8 cellular contexts compared by ENCODE assay signal in genomic region chr17:40065041-40065770, GRCh38. TPM values are rescaled to one million over a fixed set of nuclear protein-coding genes. Genes with fewer than 3 reads are reported as not detected.
DNase-seq lines count a peak whose midpoint lies in the region; ATAC-seq and TF ChIP-seq lines count a peak whose summit lies in the region.

No MANE protein-coding gene starts in this region.

- TF ChIP-seq CTCF in heart right ventricle (IDR thresholded peaks at IDR 0.05) (no peak), choroid plexus epithelial cell (conservative IDR thresholded peaks at IDR 0.05; ENCODE audit: low read depth, low read length) (no peak), uterus (IDR thresholded peaks at IDR 0.05) (no peak)

- peak overlapping the region; percentile 80 for H3K9ac ChIP-seq in muscle layer of colon (ENCODE audit: low read length)

- H3K4me3 ChIP-seq in heart right ventricle, result peak overlapping the region in 9 of 10 donors; percentile 85 to 100 (median 99)
- peak overlapping the region; percentile 34 for H3K4me3 ChIP-seq in choroid plexus epithelial cell (ENCODE audit: low read depth, low read length)
- peak overlapping the region; percentile 44 to 99 for H3K4me3 ChIP-seq in muscle layer of colon (ENCODE audit: low read depth in 1 of 2, low read length in 2 of 2)
- H3K4me3 ChIP-seq in uterus, result peak overlapping the region; percentile 99 to 100

- H3K9me3 ChIP-seq in heart right ventricle (no peaks in the 10 kb centered on the region), muscle layer of colon (ENCODE audit: low read length) (no peaks in the 10 kb centered on the region), uterus (no peaks in the 10 kb centered on the region)

- no peak for TF ChIP-seq POLR2A in uterus (IDR thresholded peaks at IDR 0.05)

- no peak for DNase-seq in heart right ventricle
- DNase-seq in cardiac septum (ENCODE audit: low spot score), result no peak
- peak; percentile 54 for DNase-seq in choroid plexus epithelial cell (ENCODE audit: low read depth)
- no peak for DNase-seq in uterus
- DNase-seq in NCI-H524 treated with DMSO at 0.1 percent for 48 hours (lab: John Stamatoyannopoulos, UW), result no peak
- no peak for DNase-seq in cerebellar nuclear complex (lab: John Stamatoyannopoulos, UW)
- no peak for DNase-seq in NCI-H2107 (lab: John Stamatoyannopoulos, UW)

- ATAC-seq in heart right ventricle, result no peak

- 7 to 11% methylated on average over 9 of the region's 9 CpGs for WGBS in heart right ventricle, 2 donors

- no peaks in the 10 kb centered on the region for H3K36me3 ChIP-seq in heart right ventricle
- no peaks in the 10 kb centered on the region for H3K36me3 ChIP-seq in muscle layer of colon (ENCODE audit: insufficient read depth, low read length)
- no peaks in the 10 kb centered on the region for H3K36me3 ChIP-seq in uterus

- peak overlapping the region; percentile 69 to 100 (median 98) for H3K27ac ChIP-seq in heart right ventricle
- H3K27ac ChIP-seq in muscle layer of colon (ENCODE audit: low read depth, low read length), result peak overlapping the region; percentile 99
- peak overlapping the region; percentile 98 for H3K27ac ChIP-seq in uterus

- H3K4me1 ChIP-seq in heart right ventricle, result peaks cover 39 to 73% (median 66%) of the 10 kb centered on the region in 9 donors
- peaks cover 70% of the 10 kb centered on the region for H3K4me1 ChIP-seq in muscle layer of colon (ENCODE audit: insufficient read depth, low read length)
- peaks cover 5 to 14% of the 10 kb centered on the region in 2 donors for H3K4me1 ChIP-seq in uterus

- H3K27me3 ChIP-seq in heart right ventricle (no peaks in the 10 kb centered on the region), muscle layer of colon (ENCODE audit: control insufficient read depth in 1 of 2, insufficient read depth in 2 of 2, low read length in 2 of 2) (no peaks in the 10 kb centered on the region), uterus (no peaks in the 10 kb centered on the region)

- intact Hi-C loops in heart right ventricle (cut with DNase I), result loop anchor here in 2 of 10 donors (10.0 kb wide), 1 partner anchor 50 kb away; no protein-coding TSS in a partner anchor
- intact Hi-C loops in cardiac septum (cut with DNase I), result no loop called here
- intact Hi-C loops in uterus (cut with DNase I; ENCODE audit: low total_unique reads), result no loop called here

RNA-seq across cellular contexts. Expression of gene THRA, which starts 2.4 kb away (rescaled TPM):
- total RNA-seq in heart right ventricle (100 to 1,000 TPM in 1 of 10 donors, 10 to 100 TPM in 9; 59.8 to 102 (median 69.7) TPM), cardiac septum (66.8 TPM), uterus (100 to 1,000 TPM in 1 of 4 donors, 10 to 100 TPM in 3; 19.7 to 124 (median 63.1) TPM)
- polyA plus RNA-seq in heart right ventricle, result 10 to 100 TPM; 29.8 to 44.2 TPM

RNA-seq across cellular contexts. Expression of gene MED24, which starts 11.0 kb away (rescaled TPM):
- 10 to 100 TPM; 46.7 to 63.2 (median 58.4) TPM for total RNA-seq in heart right ventricle
- polyA plus RNA-seq in heart right ventricle, result 10 to 100 TPM; 47.2 to 75.6 TPM
- total RNA-seq in cardiac septum, result 56.4 TPM
- 100 to 1,000 TPM in 1 of 4 donors, 10 to 100 TPM in 3; 17.6 to 111 (median 44.7) TPM for total RNA-seq in uterus

RNA-seq across cellular contexts. Expression of gene NR1D1, which starts 35.2 kb away (rescaled TPM):
- total RNA-seq in heart right ventricle (10 to 100 TPM in 7 of 10 donors, 1 to 10 TPM in 3; 5.5 to 41.3 (median 29.9) TPM), cardiac septum (25.8 TPM), uterus (10 to 100 TPM in 1 of 4 donors, 1 to 10 TPM in 3; 2.0 to 92.1 (median 4.7) TPM)
- polyA plus RNA-seq in heart right ventricle, result 10 to 100 TPM in 1 of 2 donors, 1 to 10 TPM in 1; 7.1 to 24.4 TPM

RNA-seq across cellular contexts. Expression of gene CSF3, which starts 50.0 kb away (rescaled TPM):
- total RNA-seq in heart right ventricle (1 to 10 TPM in 2 of 10 donors, under 1 TPM in 1, not detected in 7; 0.81 to 4.2 (median 1.6) TPM), cardiac septum (not detected), uterus (1 to 10 TPM in 1 of 4 donors, under 1 TPM in 1, not detected in 2; 0.29 to 5.0 TPM)
- under 1 TPM; 0.29 to 0.32 TPM for polyA plus RNA-seq in heart right ventricle

RNA-seq across cellular contexts. Expression of gene MSL1, which starts 56.6 kb away (rescaled TPM):
- total RNA-seq in heart right ventricle (10 to 100 TPM; 26.3 to 57.4 (median 37.7) TPM), cardiac septum (53.7 TPM), uterus (100 to 1,000 TPM in 1 of 4 donors, 10 to 100 TPM in 3; 51.0 to 151 (median 77.6) TPM)
- polyA plus RNA-seq in heart right ventricle, result 10 to 100 TPM; 45.5 to 65.0 TPM

Comparison
In these comparisons a context has a peak if more than half of its experiments do, and no peak if none do; other contexts are left out.
1. H3K4me3 ChIP-seq: peak in every context shown above with its lines; median percentile 100 in uterus; 99 in heart right ventricle; 72 in muscle layer of colon; 34 in choroid plexus epithelial cell.